In genomic region chr12:28987538-28988383, GRCh38 we compare ENCODE assay signal across 19 cellular contexts.
DNase-seq lines count a peak whose midpoint lies in the region; ATAC-seq, FAIRE-seq and TF ChIP-seq lines count a peak whose summit lies in the region.
"Had no signal": no experiment of that assay in that cellular context is flagged by ENCODE, and none has a peak within 500 bp of the region (broad histone marks: within the 10 kb centered on the region; RNA-seq: fewer than 3 reads in every experiment).

No MANE protein-coding gene starts in this region.

- no peaks in the 10 kb centered on the region for H3K9me3 Mint-ChIP-seq in effector memory CD8-positive, alpha-beta T cell
- H3K9me3 Mint-ChIP-seq: CD8-positive, alpha-beta memory T cell; GM23338 had no signal

- peak overlapping the region; percentile 62 for H3K9ac ChIP-seq in adipocyte (ENCODE audit: low read length)
- H3K9ac ChIP-seq: BLaER1 treated with 17β-estradiol and CSF1 and Interleukin-3, amounts not matched to agents 10 nM and 100 nM; KMS-11 had no signal

- peak; percentile 67 for ATAC-seq in left ventricle myocardium superior
- peak in 3 of 4 donors; percentile 17 to 74 (median 72) for ATAC-seq in pancreas
- ATAC-seq in effector memory CD8-positive, alpha-beta T cell (replicated peaks) = no peak
- no peak for ATAC-seq in GM21526 (IDR thresholded peaks at IDR 0.05; ENCODE audit: low FRiP score, unreplicated experiment)
- no peak for ATAC-seq in GM21367 (IDR thresholded peaks at IDR 0.05; ENCODE audit: unreplicated experiment)
- ATAC-seq: GM23338 had no signal

- H3K27me3 ChIP-seq in BE2C = no peaks in the 10 kb centered on the region
- no peaks in the 10 kb centered on the region for H3K27me3 ChIP-seq in adipocyte (replicated peaks; ENCODE audit: control insufficient read depth, insufficient read depth, low read length)
- no peaks in the 10 kb centered on the region for H3K27me3 ChIP-seq in pancreas
- H3K27me3 ChIP-seq: BLaER1 treated with 17β-estradiol and CSF1 and Interleukin-3, amounts not matched to agents 10 nM and 100 nM; Peyer's patch had no signal

- no peak overlapping the region for H3K27ac Mint-ChIP-seq in effector memory CD8-positive, alpha-beta T cell
- H3K27ac Mint-ChIP-seq: CD8-positive, alpha-beta memory T cell; GM23338 had no signal

- no peak overlapping the region for H3K4me3 Mint-ChIP-seq in effector memory CD8-positive, alpha-beta T cell
- H3K4me3 Mint-ChIP-seq: CD8-positive, alpha-beta memory T cell; GM23338 had no signal

- intact Hi-C loops in left ventricle myocardium superior (cut with micrococcal nuclease) (no loop called here), pancreas (cut with DNase I) (no loop called here)

- TF ChIP-seq CTCF in BE2C (IDR thresholded peaks at IDR 0.05; ENCODE audit: low read depth, low read length) = no peak
- TF ChIP-seq CTCF in pancreas (IDR thresholded peaks at IDR 0.05) = no peak

- DNase-seq in BE2C (peak; percentile 67), adipocyte (ENCODE audit: low read depth) (no peak), left ventricle myocardium superior (no peak), pancreas (no peak), cerebellum (ENCODE audit: low spot score) (no peak)
- no peak for DNase-seq in effector memory CD8-positive, alpha-beta T cell
- DNase-seq: CD8-positive, alpha-beta memory T cell; DMS79 treated with DMSO at 0.1 percent for 48 hours; NCI-H1436 treated with DMSO at 0.1 percent for 48 hours; NCI-H524; Peyer's patch; SHP77 had no signal

- H3K36me3 ChIP-seq in BE2C = no peaks in the 10 kb centered on the region
- H3K36me3 ChIP-seq in adipocyte (ENCODE audit: control insufficient read depth, insufficient read depth, low read length, severe bottlenecking) = no peaks in the 10 kb centered on the region
- H3K36me3 ChIP-seq in pancreas = no peaks in the 10 kb centered on the region
- H3K36me3 ChIP-seq: BLaER1 treated with 17β-estradiol and CSF1 and Interleukin-3, amounts not matched to agents 10 nM and 100 nM; Peyer's patch had no signal

- H3K27me3 Mint-ChIP-seq in effector memory CD8-positive, alpha-beta T cell = peaks cover 15 to 21% of the 10 kb centered on the region in 2 donors

- no peak for FAIRE-seq in pancreas (lab: Jason Lieb, UNC)
- FAIRE-seq: A204.1, D721Med had no signal

- H3K4me1 Mint-ChIP-seq in effector memory CD8-positive, alpha-beta T cell (ENCODE audit: low read depth in 2 of 2) = no peaks in the 10 kb centered on the region
- H3K4me1 Mint-ChIP-seq: CD8-positive, alpha-beta memory T cell had no signal

- no peaks in the 10 kb centered on the region for H3K36me3 Mint-ChIP-seq in effector memory CD8-positive, alpha-beta T cell (ENCODE audit: insufficient read depth)
- H3K36me3 Mint-ChIP-seq: CD8-positive, alpha-beta memory T cell had no signal

- H3K9me3 ChIP-seq in BE2C (no peaks in the 10 kb centered on the region), adipocyte (ENCODE audit: control insufficient read depth, low read length) (no peaks in the 10 kb centered on the region), pancreas (no peaks in the 10 kb centered on the region)
- H3K9me3 ChIP-seq: BLaER1 treated with 17β-estradiol and CSF1 and Interleukin-3, amounts not matched to agents 10 nM and 100 nM; Peyer's patch had no signal

- H3K4me3 ChIP-seq in BE2C (ENCODE audit: low read depth, low read length) (no peak overlapping the region), adipocyte (ENCODE audit: low read length) (peak overlapping the region; percentile 38), pancreas (no peak overlapping the region)
- H3K4me3 ChIP-seq: BLaER1 treated with 17β-estradiol and CSF1 and Interleukin-3, amounts not matched to agents 10 nM and 100 nM; GM23338; Peyer's patch had no signal

- 42 to 50% methylated on average over 5 of the region's 5 CpGs for WGBS in pancreas, 2 donors

- H3K4me1 ChIP-seq in BE2C = peaks cover 10% of the 10 kb centered on the region
- H3K4me1 ChIP-seq in adipocyte (ENCODE audit: control insufficient read depth, insufficient read depth, low read length) = peaks cover 21% of the 10 kb centered on the region
- H3K4me1 ChIP-seq in pancreas = no peaks in the 10 kb centered on the region
- H3K4me1 ChIP-seq: BLaER1 treated with 17β-estradiol and CSF1 and Interleukin-3, amounts not matched to agents 10 nM and 100 nM; Peyer's patch had no signal

- no peak overlapping the region for H3K27ac ChIP-seq in pancreas
- H3K27ac ChIP-seq: BLaER1 treated with 17β-estradiol and CSF1 and Interleukin-3, amounts not matched to agents 10 nM and 100 nM; KMS-11; Peyer's patch had no signal

Comparison
In these comparisons a context has a peak if more than half of its experiments do, and no peak if none do; other contexts are left out.
1. ATAC-seq: peak in left ventricle myocardium superior (single experiment) and pancreas (3 of 4); none in effector memory CD8-positive, alpha-beta T cell (single experiment), GM21526 (single experiment) and GM21367 (single experiment).